In the genomic region with DNA sequence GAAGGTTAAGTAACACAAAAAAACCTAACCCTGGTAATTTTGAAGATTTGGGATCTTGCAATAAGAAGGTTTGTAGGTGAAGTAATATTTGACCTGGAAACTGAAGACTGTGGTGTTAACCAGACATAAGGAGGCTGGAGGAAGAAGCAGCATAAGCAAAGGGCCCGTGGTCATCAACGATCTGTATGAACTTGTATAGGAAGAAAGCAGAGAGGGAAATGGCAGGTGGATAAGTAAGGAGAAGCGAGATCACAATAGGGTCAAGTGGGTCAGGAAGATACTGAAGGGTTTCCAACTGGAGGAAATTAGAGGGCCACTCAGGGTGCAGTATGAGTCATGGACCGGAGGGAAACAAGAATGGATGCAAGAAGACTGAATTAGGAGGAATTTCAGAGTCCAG, we compare ENCODE assay signal across 24 cellular contexts.
"Had no signal": no experiment of that assay in that cellular context is flagged by ENCODE, and none has a peak within 500 bp of the region (broad histone marks: within the 10 kb centered on the region; RNA-seq: fewer than 3 reads in every experiment).

No MANE protein-coding gene starts in this region.

- H3K36me3 ChIP-seq: ascending aorta, cardiac muscle cell, Peyer's patch, SJSA1 had no signal

- H3K9ac ChIP-seq: KMS-11 had no signal

- ATAC-seq: activated CD4-positive, CD25-positive, alpha-beta regulatory T cell treated with anti-CD3 and anti-CD28 coated beads, Interleukin-2, amount 50 U/mL, for 24 hours; activated CD8-positive, alpha-beta memory T cell treated with anti-CD3 and anti-CD28 coated beads, Interleukin-2, amount 10 ng/mL, durations not matched to agents 7 days and 5 days; activated CD8-positive, alpha-beta T cell treated with anti-CD3 and anti-CD28 coated beads, Interleukin-2, amount 10 ng/mL, durations not matched to agents 7 days and 5 days; SK-N-SH treated with all-trans-retinoic acid at 6 μM for 48 hours had no signal

- H3K27ac ChIP-seq: ascending aorta, KMS-11, Peyer's patch, RWPE1 had no signal

- DNase-seq: activated CD4-positive, alpha-beta T cell treated with anti-CD3 and anti-CD28 coated beads for 4 hours; activated CD8-positive, alpha-beta memory T cell treated with anti-CD3 and anti-CD28 coated beads, Interleukin-2, amount 10 ng/mL, durations not matched to agents 7 days and 5 days; activated CD8-positive, alpha-beta T cell treated with anti-CD3 and anti-CD28 coated beads, Interleukin-2, amount 10 ng/mL, durations not matched to agents 7 days and 5 days; activated effector memory CD4-positive, alpha-beta T cell treated with Interleukin-2 at 50 U/mL for 16 hours; activated naive CD4-positive, alpha-beta T cell; activated T-cell treated with anti-CD3 and anti-CD28 coated beads, Interleukin-2, amount 50 U/mL, for 24 hours; amniotic stem cell; cerebellar nuclear complex; NCI-H1092; NCI-H1417 treated with DMSO at 0.1 percent for 48 hours; NCI-H1694; NCI-H2029; NCI-H2107; NCI-H510A treated with DMSO at 0.1 percent for 48 hours; NCI-H69; Peyer's patch; Right ventricle myocardium superior had no signal

- H3K4me3 ChIP-seq: ascending aorta, cardiac muscle cell, Peyer's patch, SJSA1 had no signal

- H3K9me3 ChIP-seq: ascending aorta, Peyer's patch, SJSA1 had no signal

- H3K4me1 ChIP-seq: ascending aorta had no signal

- H3K4me2 ChIP-seq: KMS-11 had no signal

- H3K27me3 ChIP-seq: ascending aorta, cardiac muscle cell, Peyer's patch, SJSA1 had no signal
